In the genomic region with DNA sequence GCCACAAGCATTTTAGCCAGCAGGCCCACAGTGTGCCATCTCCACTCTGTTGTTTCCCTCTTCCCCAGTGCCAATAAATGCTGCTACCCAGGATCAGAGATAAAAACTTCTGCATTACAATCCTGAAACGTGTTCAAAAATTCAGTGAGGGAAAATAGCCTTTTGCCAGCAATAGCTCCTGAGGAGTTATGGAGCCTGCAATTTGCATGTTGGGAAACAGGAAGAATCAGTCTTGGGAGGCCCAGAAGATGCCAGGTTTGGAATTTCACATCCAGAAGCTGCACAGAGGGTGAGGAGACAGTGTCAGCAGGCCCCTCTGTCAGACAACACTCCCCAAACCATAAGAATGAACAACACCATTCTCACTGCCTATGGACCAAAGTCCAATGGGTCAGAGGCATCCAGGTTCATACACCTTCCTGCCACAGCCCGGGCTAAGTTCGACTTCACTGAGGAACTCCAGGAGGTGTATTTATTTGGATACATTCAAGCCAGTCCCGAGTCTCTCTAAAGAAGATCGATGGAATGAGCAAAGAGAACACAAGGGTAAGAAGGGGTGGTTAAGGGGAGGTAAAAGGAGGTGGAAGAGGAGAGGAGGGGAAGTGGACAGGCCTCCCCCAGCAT, we compare ENCODE assay signal across 1 cellular context.
TF ChIP-seq lines count a peak whose summit lies in the region.

No MANE protein-coding gene starts in this region.

TF ChIP-seq in GM23338, 12 proteins besides CTCF, POLR2A, EP300 and RAD21 (continued from another document):
- TF ChIP-seq, protein P1, sequence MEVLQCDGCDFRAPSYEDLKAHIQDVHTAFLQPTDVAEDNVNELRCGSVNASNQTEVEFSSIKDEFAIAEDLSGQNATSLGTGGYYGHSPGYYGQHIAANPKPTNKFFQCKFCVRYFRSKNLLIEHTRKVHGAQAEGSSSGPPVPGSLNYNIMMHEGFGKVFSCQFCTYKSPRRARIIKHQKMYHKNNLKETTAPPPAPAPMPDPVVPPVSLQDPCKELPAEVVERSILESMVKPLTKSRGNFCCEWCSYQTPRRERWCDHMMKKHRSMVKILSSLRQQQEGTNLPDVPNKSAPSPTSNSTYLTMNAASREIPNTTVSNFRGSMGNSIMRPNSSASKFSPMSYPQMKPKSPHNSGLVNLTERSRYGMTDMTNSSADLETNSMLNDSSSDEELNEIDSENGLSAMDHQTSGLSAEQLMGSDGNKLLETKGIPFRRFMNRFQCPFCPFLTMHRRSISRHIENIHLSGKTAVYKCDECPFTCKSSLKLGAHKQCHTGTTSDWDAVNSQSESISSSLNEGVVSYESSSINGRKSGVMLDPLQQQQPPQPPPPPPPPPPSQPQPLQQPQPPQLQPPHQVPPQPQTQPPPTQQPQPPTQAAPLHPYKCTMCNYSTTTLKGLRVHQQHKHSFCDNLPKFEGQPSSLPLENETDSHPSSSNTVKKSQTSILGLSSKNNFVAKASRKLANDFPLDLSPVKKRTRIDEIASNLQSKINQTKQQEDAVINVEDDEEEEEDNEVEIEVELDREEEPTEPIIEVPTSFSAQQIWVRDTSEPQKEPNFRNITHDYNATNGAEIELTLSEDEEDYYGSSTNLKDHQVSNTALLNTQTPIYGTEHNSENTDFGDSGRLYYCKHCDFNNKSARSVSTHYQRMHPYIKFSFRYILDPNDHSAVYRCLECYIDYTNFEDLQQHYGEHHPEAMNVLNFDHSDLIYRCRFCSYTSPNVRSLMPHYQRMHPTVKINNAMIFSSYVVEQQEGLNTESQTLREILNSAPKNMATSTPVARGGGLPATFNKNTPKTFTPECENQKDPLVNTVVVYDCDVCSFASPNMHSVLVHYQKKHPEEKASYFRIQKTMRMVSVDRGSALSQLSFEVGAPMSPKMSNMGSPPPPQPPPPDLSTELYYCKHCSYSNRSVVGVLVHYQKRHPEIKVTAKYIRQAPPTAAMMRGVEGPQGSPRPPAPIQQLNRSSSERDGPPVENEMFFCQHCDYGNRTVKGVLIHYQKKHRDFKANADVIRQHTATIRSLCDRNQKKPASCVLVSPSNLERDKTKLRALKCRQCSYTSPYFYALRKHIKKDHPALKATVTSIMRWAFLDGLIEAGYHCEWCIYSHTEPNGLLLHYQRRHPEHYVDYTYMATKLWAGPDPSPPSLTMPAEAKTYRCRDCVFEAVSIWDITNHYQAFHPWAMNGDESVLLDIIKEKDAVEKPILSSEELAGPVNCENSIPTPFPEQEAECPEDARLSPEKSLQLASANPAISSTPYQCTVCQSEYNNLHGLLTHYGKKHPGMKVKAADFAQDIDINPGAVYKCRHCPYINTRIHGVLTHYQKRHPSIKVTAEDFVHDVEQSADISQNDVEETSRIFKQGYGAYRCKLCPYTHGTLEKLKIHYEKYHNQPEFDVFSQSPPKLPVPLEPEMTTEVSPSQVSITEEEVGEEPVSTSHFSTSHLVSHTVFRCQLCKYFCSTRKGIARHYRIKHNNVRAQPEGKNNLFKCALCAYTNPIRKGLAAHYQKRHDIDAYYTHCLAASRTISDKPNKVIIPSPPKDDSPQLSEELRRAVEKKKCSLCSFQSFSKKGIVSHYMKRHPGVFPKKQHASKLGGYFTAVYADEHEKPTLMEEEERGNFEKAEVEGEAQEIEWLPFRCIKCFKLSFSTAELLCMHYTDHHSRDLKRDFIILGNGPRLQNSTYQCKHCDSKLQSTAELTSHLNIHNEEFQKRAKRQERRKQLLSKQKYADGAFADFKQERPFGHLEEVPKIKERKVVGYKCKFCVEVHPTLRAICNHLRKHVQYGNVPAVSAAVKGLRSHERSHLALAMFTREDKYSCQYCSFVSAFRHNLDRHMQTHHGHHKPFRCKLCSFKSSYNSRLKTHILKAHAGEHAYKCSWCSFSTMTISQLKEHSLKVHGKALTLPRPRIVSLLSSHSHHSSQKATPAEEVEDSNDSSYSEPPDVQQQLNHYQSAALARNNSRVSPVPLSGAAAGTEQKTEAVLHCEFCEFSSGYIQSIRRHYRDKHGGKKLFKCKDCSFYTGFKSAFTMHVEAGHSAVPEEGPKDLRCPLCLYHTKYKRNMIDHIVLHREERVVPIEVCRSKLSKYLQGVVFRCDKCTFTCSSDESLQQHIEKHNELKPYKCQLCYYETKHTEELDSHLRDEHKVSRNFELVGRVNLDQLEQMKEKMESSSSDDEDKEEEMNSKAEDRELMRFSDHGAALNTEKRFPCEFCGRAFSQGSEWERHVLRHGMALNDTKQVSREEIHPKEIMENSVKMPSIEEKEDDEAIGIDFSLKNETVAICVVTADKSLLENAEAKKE (CRISPR knock-in tag; IDR thresholded peaks at IDR 0.05): no peak
- no peak for TF ChIP-seq ZNF331 (CRISPR knock-in tag; IDR thresholded peaks at IDR 0.05; ENCODE audit: low read depth)
- no peak for TF ChIP-seq JUNB (IDR thresholded peaks at IDR 0.05; ENCODE audit: unreplicated experiment)
- TF ChIP-seq, protein P2, sequence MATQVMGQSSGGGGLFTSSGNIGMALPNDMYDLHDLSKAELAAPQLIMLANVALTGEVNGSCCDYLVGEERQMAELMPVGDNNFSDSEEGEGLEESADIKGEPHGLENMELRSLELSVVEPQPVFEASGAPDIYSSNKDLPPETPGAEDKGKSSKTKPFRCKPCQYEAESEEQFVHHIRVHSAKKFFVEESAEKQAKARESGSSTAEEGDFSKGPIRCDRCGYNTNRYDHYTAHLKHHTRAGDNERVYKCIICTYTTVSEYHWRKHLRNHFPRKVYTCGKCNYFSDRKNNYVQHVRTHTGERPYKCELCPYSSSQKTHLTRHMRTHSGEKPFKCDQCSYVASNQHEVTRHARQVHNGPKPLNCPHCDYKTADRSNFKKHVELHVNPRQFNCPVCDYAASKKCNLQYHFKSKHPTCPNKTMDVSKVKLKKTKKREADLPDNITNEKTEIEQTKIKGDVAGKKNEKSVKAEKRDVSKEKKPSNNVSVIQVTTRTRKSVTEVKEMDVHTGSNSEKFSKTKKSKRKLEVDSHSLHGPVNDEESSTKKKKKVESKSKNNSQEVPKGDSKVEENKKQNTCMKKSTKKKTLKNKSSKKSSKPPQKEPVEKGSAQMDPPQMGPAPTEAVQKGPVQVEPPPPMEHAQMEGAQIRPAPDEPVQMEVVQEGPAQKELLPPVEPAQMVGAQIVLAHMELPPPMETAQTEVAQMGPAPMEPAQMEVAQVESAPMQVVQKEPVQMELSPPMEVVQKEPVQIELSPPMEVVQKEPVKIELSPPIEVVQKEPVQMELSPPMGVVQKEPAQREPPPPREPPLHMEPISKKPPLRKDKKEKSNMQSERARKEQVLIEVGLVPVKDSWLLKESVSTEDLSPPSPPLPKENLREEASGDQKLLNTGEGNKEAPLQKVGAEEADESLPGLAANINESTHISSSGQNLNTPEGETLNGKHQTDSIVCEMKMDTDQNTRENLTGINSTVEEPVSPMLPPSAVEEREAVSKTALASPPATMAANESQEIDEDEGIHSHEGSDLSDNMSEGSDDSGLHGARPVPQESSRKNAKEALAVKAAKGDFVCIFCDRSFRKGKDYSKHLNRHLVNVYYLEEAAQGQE (IDR thresholded peaks at IDR 0.05; ENCODE audit: unreplicated experiment): no peak
